In the genomic region with DNA sequence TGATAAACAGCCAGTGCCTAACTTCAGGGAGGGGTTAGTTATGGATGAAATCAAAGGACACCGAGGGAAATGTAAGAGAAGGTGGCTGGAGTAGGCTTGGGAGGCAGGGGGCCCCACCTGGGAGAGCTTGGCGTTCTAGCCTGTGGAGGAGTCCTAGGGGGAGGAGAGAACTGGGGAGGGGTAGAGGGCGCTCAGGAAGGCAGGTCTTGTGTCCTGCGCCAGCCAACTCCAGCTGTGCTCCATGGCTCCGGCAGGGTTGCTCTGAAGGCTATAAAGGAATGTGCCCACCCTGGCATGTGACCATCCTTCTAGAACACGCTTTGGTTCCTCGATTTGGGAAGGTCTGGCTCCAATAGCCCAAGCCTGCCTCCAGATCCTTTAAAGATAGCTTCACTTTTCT, we compare ENCODE assay signal across 20 cellular contexts.
DNase-seq lines count a peak whose midpoint lies in the region; ATAC-seq and TF ChIP-seq lines count a peak whose summit lies in the region.
"Had no signal": no experiment of that assay in that cellular context is flagged by ENCODE, and none has a peak within 500 bp of the region (broad histone marks: within the 10 kb centered on the region; RNA-seq: fewer than 3 reads in every experiment).

No MANE protein-coding gene starts in this region.

- peaks cover 7% of the 10 kb centered on the region for H3K9me3 Mint-ChIP-seq in nephron progenitor cell
- no peaks in the 10 kb centered on the region for H3K9me3 Mint-ChIP-seq in osteocyte (ENCODE audit: unreplicated experiment)
- peaks cover 3% of the 10 kb centered on the region for H3K9me3 Mint-ChIP-seq in activated naive CD4-positive, alpha-beta T cell treated with anti-CD3 and anti-CD28 coated beads for 36 hours

- no peak overlapping the region for H3K9ac ChIP-seq in iPS-15b (ENCODE audit: low read depth, low read length)

- H3K4me3 ChIP-seq in H7 (ENCODE audit: insufficient read depth, low read depth, low read length) (no peak overlapping the region), iPS-15b (ENCODE audit: low read depth, low read length) (peak overlapping the region; percentile 8)
- H3K4me3 ChIP-seq: HAP-1 had no signal

- no peak overlapping the region for H3K27ac Mint-ChIP-seq in nephron progenitor cell
- H3K27ac Mint-ChIP-seq in osteocyte (ENCODE audit: unreplicated experiment), result no peak overlapping the region
- H3K27ac Mint-ChIP-seq in activated naive CD4-positive, alpha-beta T cell treated with anti-CD3 and anti-CD28 coated beads for 36 hours, result no peak overlapping the region
- H3K27ac Mint-ChIP-seq: CD4-positive, CD25-positive, alpha-beta regulatory T cell; CD8-positive, alpha-beta memory T cell had no signal

- H3K4me3 Mint-ChIP-seq in nephron progenitor cell (peak overlapping the region; percentile 44), osteocyte (ENCODE audit: unreplicated experiment) (no peak overlapping the region)
- no peak overlapping the region for H3K4me3 Mint-ChIP-seq in activated naive CD4-positive, alpha-beta T cell treated with anti-CD3 and anti-CD28 coated beads for 36 hours
- H3K4me3 Mint-ChIP-seq: CD4-positive, CD25-positive, alpha-beta regulatory T cell; CD8-positive, alpha-beta memory T cell had no signal

- peaks cover 13% of the 10 kb centered on the region for H3K4me1 ChIP-seq in iPS-15b (ENCODE audit: control insufficient read depth, insufficient read depth, low read length)
- H3K4me1 ChIP-seq: BE2C, HAP-1 had no signal

- no peaks in the 10 kb centered on the region for H3K9me3 ChIP-seq in iPS-15b (ENCODE audit: control insufficient read depth, insufficient read depth, low read length)
- H3K9me3 ChIP-seq: BE2C, HAP-1 had no signal

- H3K36me3 Mint-ChIP-seq in nephron progenitor cell (ENCODE audit: low read depth) (no peaks in the 10 kb centered on the region), osteocyte (ENCODE audit: unreplicated experiment) (no peaks in the 10 kb centered on the region)
- H3K36me3 Mint-ChIP-seq in activated naive CD4-positive, alpha-beta T cell treated with anti-CD3 and anti-CD28 coated beads for 36 hours (ENCODE audit: low read depth), result peaks cover 2% of the 10 kb centered on the region
- H3K36me3 Mint-ChIP-seq: CD4-positive, CD25-positive, alpha-beta regulatory T cell; CD8-positive, alpha-beta memory T cell; IgD-negative memory B cell had no signal

- no peak for TF ChIP-seq CTCF in nephron progenitor cell (IDR thresholded peaks at IDR 0.05)
- TF ChIP-seq CTCF in osteocyte (IDR thresholded peaks at IDR 0.05), result no peak

- peaks cover 59% of the 10 kb centered on the region for H3K27me3 Mint-ChIP-seq in nephron progenitor cell (ENCODE audit: low read depth, poor library complexity)
- peaks cover 58% of the 10 kb centered on the region for H3K27me3 Mint-ChIP-seq in osteocyte (ENCODE audit: unreplicated experiment)
- H3K27me3 Mint-ChIP-seq in activated naive CD4-positive, alpha-beta T cell treated with anti-CD3 and anti-CD28 coated beads for 36 hours (ENCODE audit: low read depth), result peaks cover 47% of the 10 kb centered on the region

- H3K36me3 ChIP-seq in H7 (replicated peaks; ENCODE audit: control insufficient read depth, insufficient read depth, low read length) (no peaks in the 10 kb centered on the region), iPS-15b (ENCODE audit: control insufficient read depth, insufficient read depth, low read length) (no peaks in the 10 kb centered on the region)
- H3K36me3 ChIP-seq: BE2C, HAP-1 had no signal

- peaks cover 21% of the 10 kb centered on the region for H3K4me1 Mint-ChIP-seq in nephron progenitor cell
- peaks cover 16% of the 10 kb centered on the region for H3K4me1 Mint-ChIP-seq in osteocyte (ENCODE audit: unreplicated experiment)
- H3K4me1 Mint-ChIP-seq in activated naive CD4-positive, alpha-beta T cell treated with anti-CD3 and anti-CD28 coated beads for 36 hours (ENCODE audit: low read depth), result peaks cover 11% of the 10 kb centered on the region

- ATAC-seq in GM19455 (IDR thresholded peaks at IDR 0.05; ENCODE audit: unreplicated experiment), result no peak
- ATAC-seq: HepG2 had no signal

- CTCF ChIA-PET in activated naive CD4-positive, alpha-beta T cell treated with anti-CD3 and anti-CD28 coated beads for 36 hours (lab: Charles Lee), result interaction anchor here (0.6 kb wide), 2 partner anchors 11 to 1526 kb away, joined by 3 read pairs; no protein-coding TSS in a partner anchor

- intact Hi-C loops in activated naive CD4-positive, alpha-beta T cell treated with anti-CD3 and anti-CD28 coated beads for 36 hours (cut with micrococcal nuclease), result no loop called here

- peaks cover 30% of the 10 kb centered on the region for H3K27me3 ChIP-seq in H7 (ENCODE audit: control insufficient read depth, insufficient read depth, low read length)
- H3K27me3 ChIP-seq in iPS-15b (ENCODE audit: control insufficient read depth, insufficient read depth, low read length), result peaks cover 36% of the 10 kb centered on the region
- H3K27me3 ChIP-seq: BE2C had no signal

- peak; percentile 52 for DNase-seq in H7
- DNase-seq in nephron progenitor cell, result no peak
- peak; percentile 68 for DNase-seq in osteocyte (ENCODE audit: extremely low spot score, unreplicated experiment)
- DNase-seq in NCI-H446 treated with DMSO at 0.1 percent for 48 hours (lab: John Stamatoyannopoulos, UW), result no peak
- DNase-seq in effector CD4-positive, alpha-beta T cell, result no peak
- no peak for DNase-seq in activated naive CD4-positive, alpha-beta T cell treated with anti-CD3 and anti-CD28 coated beads for 36 hours
- DNase-seq: ACHN; BE2C; C1 segment of cervical spinal cord; CD4-positive, CD25-positive, alpha-beta regulatory T cell; CD8-positive, alpha-beta memory T cell; COR-L47; DMS 273 treated with DMSO at 0.1 percent for 48 hours; GDM1; GOT3 had no signal

Comparison
In these comparisons a context has a peak if more than half of its experiments do, and no peak if none do; other contexts are left out.
1. DNase-seq: peak in H7 (single experiment) and osteocyte (single experiment); none in nephron progenitor cell (single experiment), NCI-H446 treated with DMSO at 0.1 percent for 48 hours (single experiment), effector CD4-positive, alpha-beta T cell (single experiment) and activated naive CD4-positive, alpha-beta T cell treated with anti-CD3 and anti-CD28 coated beads for 36 hours (single experiment).